16 cellular contexts compared by ENCODE assay signal in the genomic region with DNA sequence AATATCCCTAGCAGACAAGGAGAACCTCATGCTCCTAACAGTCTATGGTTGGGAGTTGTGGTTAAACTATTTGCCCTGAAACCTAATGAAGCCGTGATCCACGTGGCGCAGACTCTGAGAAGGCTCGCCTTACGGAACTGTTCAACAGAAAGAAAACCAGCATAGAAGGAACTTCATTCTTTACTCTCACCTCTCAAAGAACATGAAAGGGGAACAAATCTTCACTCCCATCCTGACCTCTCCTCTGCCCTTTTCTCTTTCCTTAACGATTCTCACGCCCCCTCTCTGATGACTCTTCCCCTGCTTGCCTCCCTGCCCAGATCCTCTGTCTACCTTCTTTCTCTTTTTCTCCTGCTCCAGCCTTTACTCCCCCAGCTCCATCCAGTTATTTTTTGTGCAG. TPM values are rescaled to one million over a fixed set of nuclear protein-coding genes. Genes with fewer than 3 reads are reported as not detected.
DNase-seq lines count a peak whose midpoint lies in the region; ATAC-seq and TF ChIP-seq lines count a peak whose summit lies in the region.
"Had no signal": no experiment of that assay in that cellular context is flagged by ENCODE, and none has a peak within 500 bp of the region (broad histone marks: within the 10 kb centered on the region; RNA-seq: fewer than 3 reads in every experiment).

No MANE protein-coding gene starts in this region.

- ATAC-seq in GM19035 (IDR thresholded peaks at IDR 0.05; ENCODE audit: unreplicated experiment) (no peak), HG02623 (IDR thresholded peaks at IDR 0.05; ENCODE audit: unreplicated experiment) (no peak)
- ATAC-seq: GM23338; natural killer cell; stimulated activated effector memory CD8-positive, alpha-beta T cell treated with anti-CD3 and anti-CD28 coated beads, Interleukin-12 subunit alpha, Interleukin-12 subunit beta, amount 100 ng/mL, for 72 hours had no signal

- DNase-seq in NOMO-1 (lab: John Stamatoyannopoulos, UW; ENCODE audit: unreplicated experiment in 2 of 2) (peak; percentile 32 to 76), retina (no peak), NCI-H226 (no peak)
- DNase-seq: activated CD4-positive, CD25-positive, alpha-beta regulatory T cell treated with anti-CD3 and anti-CD28 coated beads, Interleukin-2, amount 50 U/mL, for 72 hours; activated naive CD8-positive, alpha-beta T cell treated with anti-CD3 and anti-CD28 coated beads for 36 hours; natural killer cell; NCI-H1417 treated with DMSO at 0.1 percent for 48 hours; NCI-H446 treated with DMSO at 0.1 percent for 48 hours had no signal

- WGBS in ectodermal cell, 2 experiments, result 87 to 88% methylated on average over 7 of the region's 7 CpGs

- TF ChIP-seq CTCF in neutrophil (IDR thresholded peaks at IDR 0.05), result no peak

- H3K9ac ChIP-seq in BLaER1 treated with 17β-estradiol and CSF1 and Interleukin-3, amounts not matched to agents 10 nM and 100 nM, result no peak overlapping the region

- H3K4me3 ChIP-seq in BLaER1 treated with 17β-estradiol and CSF1 and Interleukin-3, amounts not matched to agents 10 nM and 100 nM, result no peak overlapping the region
- no peak overlapping the region for H3K4me3 ChIP-seq in ectodermal cell (ENCODE audit: insufficient read depth, low read depth, low read length)
- H3K4me3 ChIP-seq in neutrophil (ENCODE audit: low read depth in 1 of 2, low read length in 1 of 2), result peak overlapping the region in 1 of 2 experiments; percentile 37
- H3K4me3 ChIP-seq: GM23338 had no signal

- no peaks in the 10 kb centered on the region for H3K9me3 ChIP-seq in BLaER1 treated with 17β-estradiol and CSF1 and Interleukin-3, amounts not matched to agents 10 nM and 100 nM (replicated peaks in 1 of 11)
- no peaks in the 10 kb centered on the region for H3K9me3 ChIP-seq in ectodermal cell (ENCODE audit: control insufficient read depth, low read length)
- no peaks in the 10 kb centered on the region for H3K9me3 ChIP-seq in neutrophil

- no peaks in the 10 kb centered on the region for H4K20me1 ChIP-seq in BLaER1 treated with 17β-estradiol and CSF1 and Interleukin-3, amounts not matched to agents 10 nM and 100 nM

- H3K4me1 ChIP-seq in BLaER1 treated with 17β-estradiol and CSF1 and Interleukin-3, amounts not matched to agents 10 nM and 100 nM, result peaks cover 14 to 48% (median 34%) of the 10 kb centered on the region in 10 experiments
- H3K4me1 ChIP-seq in ectodermal cell (ENCODE audit: control insufficient read depth, insufficient read depth, low read length) (peaks cover 19% of the 10 kb centered on the region), neutrophil (ENCODE audit: control insufficient read depth in 1 of 2, insufficient read depth in 1 of 2, low read depth in 1 of 2, low read length in 1 of 2) (peaks cover 36 to 42% of the 10 kb centered on the region in 2 experiments)

- peak overlapping the region in 3 of 11 experiments; percentile 83 to 85 (median 83); a peak in 4 of 22 replicates for H3K27ac ChIP-seq in BLaER1 treated with 17β-estradiol and CSF1 and Interleukin-3, amounts not matched to agents 10 nM and 100 nM
- peak overlapping the region; percentile 77 for H3K27ac ChIP-seq in ectodermal cell (ENCODE audit: insufficient read depth, low read depth, low read length, poor library complexity, severe bottlenecking)
- H3K27ac ChIP-seq in neutrophil, result peak overlapping the region; percentile 89
- H3K27ac ChIP-seq: epithelial cell of prostate had no signal

- no peaks in the 10 kb centered on the region for H3K27me3 ChIP-seq in BLaER1 treated with 17β-estradiol and CSF1 and Interleukin-3, amounts not matched to agents 10 nM and 100 nM
- H3K27me3 ChIP-seq in ectodermal cell (ENCODE audit: control insufficient read depth, insufficient read depth, low read length, poor library complexity, severe bottlenecking) (no peaks in the 10 kb centered on the region), neutrophil (no peaks in the 10 kb centered on the region)

- peak overlapping the region in 6 of 11 experiments; percentile 85 to 97 (median 89); a peak in 11 of 22 replicates for H3K4me2 ChIP-seq in BLaER1 treated with 17β-estradiol and CSF1 and Interleukin-3, amounts not matched to agents 10 nM and 100 nM
- H3K4me2 ChIP-seq: GM23338 had no signal

- H3K36me3 ChIP-seq in BLaER1 treated with 17β-estradiol and CSF1 and Interleukin-3, amounts not matched to agents 10 nM and 100 nM, result no peaks in the 10 kb centered on the region
- H3K36me3 ChIP-seq in ectodermal cell (ENCODE audit: control insufficient read depth, insufficient read depth, low read length) (no peaks in the 10 kb centered on the region), neutrophil (no peaks in the 10 kb centered on the region)

RNA-seq across cellular contexts. Expression of a gene that starts 54.2 kb away (rescaled TPM):
- 5.6 TPM for polyA plus RNA-seq in ectodermal cell (2013, experiment 1 of 4)
- polyA plus RNA-seq in ectodermal cell (2013, experiment 2 of 4), result 7.1 TPM
- 5.7 TPM for polyA plus RNA-seq in ectodermal cell (2013, experiment 3 of 4)
- polyA plus RNA-seq in ectodermal cell (2013, experiment 4 of 4), result 5.8 TPM

Comparison
In these comparisons a context has a peak if more than half of its experiments do, and no peak if none do; other contexts are left out.
1. DNase-seq: peak in NOMO-1 (2 of 2); none in retina (single experiment) and NCI-H226 (single experiment).